Comparison of ENCODE assay signal across 1 cellular context in the genomic region with DNA sequence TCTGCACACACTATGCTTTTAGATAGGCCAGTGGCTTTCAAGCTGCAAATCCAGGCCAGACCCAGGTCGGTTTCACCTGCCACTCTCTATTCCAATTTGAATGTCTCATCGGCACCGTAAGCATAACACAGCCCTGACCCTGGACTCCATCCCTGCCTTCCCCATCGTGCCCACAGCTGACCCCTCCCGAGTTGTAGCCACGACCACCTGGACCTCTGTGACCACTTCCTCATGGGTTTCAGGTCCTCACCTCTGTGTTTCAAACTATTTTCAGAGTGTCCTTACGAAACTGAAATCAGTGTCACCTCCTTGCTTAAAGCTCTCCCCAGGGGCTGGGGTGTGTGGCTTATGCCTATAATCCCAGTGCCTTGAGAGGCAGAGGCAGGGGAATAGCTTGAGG.
TF ChIP-seq lines count a peak whose summit lies in the region.

No MANE protein-coding gene starts in this region.

TF ChIP-seq in SK-N-SH, 30 proteins besides CTCF, POLR2A, EP300 and RAD21:
- TF ChIP-seq MEF2A (IDR thresholded peaks at IDR 0.05; ENCODE audit: borderline replicate concordance, low read depth) (no peak), TAF1 (IDR thresholded peaks at IDR 0.05; ENCODE audit: borderline replicate concordance, low read depth, low read length) (no peak), FOXJ3 (CRISPR knock-in tag; IDR thresholded peaks at IDR 0.05) (no peak), EZH2phosphoT487 (IDR thresholded peaks at IDR 0.05; ENCODE audit: borderline replicate concordance, low read depth) (no peak), TCF12 (IDR thresholded peaks at IDR 0.05) (no peak), MXI1 (IDR thresholded peaks at IDR 0.05; ENCODE audit: low read depth, low read length) (no peak), FOSL2 (IDR thresholded peaks at IDR 0.05; ENCODE audit: borderline replicate concordance, low read depth) (no peak), RFX5 (IDR thresholded peaks at IDR 0.05; ENCODE audit: low read length) (no peak)
- TF ChIP-seq, protein P1, sequence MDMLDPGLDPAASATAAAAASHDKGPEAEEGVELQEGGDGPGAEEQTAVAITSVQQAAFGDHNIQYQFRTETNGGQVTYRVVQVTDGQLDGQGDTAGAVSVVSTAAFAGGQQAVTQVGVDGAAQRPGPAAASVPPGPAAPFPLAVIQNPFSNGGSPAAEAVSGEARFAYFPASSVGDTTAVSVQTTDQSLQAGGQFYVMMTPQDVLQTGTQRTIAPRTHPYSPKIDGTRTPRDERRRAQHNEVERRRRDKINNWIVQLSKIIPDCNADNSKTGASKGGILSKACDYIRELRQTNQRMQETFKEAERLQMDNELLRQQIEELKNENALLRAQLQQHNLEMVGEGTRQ (IDR thresholded peaks at IDR 0.05; ENCODE audit: borderline replicate concordance, low read depth, low read length), result no peak
- TF ChIP-seq, protein P2, sequence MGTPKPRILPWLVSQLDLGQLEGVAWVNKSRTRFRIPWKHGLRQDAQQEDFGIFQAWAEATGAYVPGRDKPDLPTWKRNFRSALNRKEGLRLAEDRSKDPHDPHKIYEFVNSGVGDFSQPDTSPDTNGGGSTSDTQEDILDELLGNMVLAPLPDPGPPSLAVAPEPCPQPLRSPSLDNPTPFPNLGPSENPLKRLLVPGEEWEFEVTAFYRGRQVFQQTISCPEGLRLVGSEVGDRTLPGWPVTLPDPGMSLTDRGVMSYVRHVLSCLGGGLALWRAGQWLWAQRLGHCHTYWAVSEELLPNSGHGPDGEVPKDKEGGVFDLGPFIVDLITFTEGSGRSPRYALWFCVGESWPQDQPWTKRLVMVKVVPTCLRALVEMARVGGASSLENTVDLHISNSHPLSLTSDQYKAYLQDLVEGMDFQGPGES (IDR thresholded peaks at IDR 0.05; ENCODE audit: low read depth, low read length), result no peak
